In the genomic region with DNA sequence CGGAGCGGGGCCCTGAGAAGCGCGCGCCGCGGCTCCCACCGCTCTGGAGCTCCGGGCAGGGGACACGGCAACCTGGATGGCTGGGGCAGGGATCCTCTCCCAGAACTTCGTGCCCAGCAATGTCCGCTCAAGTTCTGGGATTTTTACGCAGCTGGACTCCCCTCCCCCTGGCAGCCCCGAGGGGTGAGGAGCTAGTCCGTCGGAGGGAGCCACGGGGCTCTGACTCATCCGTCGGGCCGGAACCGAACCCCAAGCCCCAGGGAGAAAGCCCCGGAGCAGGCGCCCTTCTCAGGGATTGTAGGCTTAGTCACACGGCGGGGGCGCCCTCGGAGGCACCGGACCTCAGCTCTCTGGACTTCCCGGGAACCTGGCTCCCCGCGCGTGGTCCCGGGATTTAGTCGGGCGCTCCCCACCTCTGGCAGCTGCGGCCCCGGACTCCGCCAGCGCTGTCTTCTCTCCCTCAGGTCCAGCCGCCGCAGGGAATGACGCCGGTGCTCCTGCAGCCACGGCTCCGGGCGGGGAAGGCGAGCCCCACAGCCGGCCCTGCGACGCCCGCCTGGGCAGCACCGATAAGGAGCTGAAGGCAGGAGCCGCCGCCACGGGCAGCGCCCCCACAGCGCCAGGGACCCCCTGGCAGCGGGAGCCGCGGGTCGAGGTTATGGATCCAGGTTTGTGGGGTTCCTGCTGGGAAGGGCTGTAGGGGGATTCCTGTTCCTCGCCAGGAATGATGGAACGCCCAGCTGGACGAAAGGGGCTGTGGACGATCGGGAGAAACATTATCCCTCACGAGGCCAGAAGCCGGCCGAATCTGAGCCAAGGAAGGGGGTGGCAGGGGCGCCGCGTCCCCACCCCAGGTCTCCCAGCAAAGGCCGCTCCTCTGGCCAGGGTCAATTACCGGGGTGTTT, we compare ENCODE assay signal across 1 cellular context.
TF ChIP-seq lines count a peak whose summit lies in the region.

No MANE protein-coding gene starts in this region.

TF ChIP-seq in K562, 482 proteins besides CTCF, POLR2A, EP300 and RAD21 (continues in another document):
- TF ChIP-seq TSC22D4 (tag; IDR thresholded peaks at IDR 0.05) (no peak), ZNF830 (CRISPR knock-in tag; IDR thresholded peaks at IDR 0.05) (no peak), ZEB2 (IDR thresholded peaks at IDR 0.05) (no peak), CHD1 (IDR thresholded peaks at IDR 0.05; ENCODE audit: low read length) (peak; percentile 84), TGIF2 (CRISPR knock-in tag; IDR thresholded peaks at IDR 0.05) (no peak), MYC (IDR thresholded peaks at IDR 0.05; ENCODE audit: low read depth, low read length) (no peak), MYC (CRISPR knock-in tag; IDR thresholded peaks at IDR 0.05; ENCODE audit: borderline replicate concordance, low read depth) (no peak), TAF15 (IDR thresholded peaks at IDR 0.05; ENCODE audit: low read depth, low read length) (no peak), RFX5 (IDR thresholded peaks at IDR 0.05; ENCODE audit: low read depth, low read length) (no peak), ZC3H4 (CRISPR knock-in tag; IDR thresholded peaks at IDR 0.05; ENCODE audit: borderline replicate concordance) (peak; percentile 77; the same call in 1 of the 2 replicates), KLF10 (CRISPR knock-in tag; IDR thresholded peaks at IDR 0.05) (no peak), DPF2 (IDR thresholded peaks at IDR 0.05) (peak; percentile 43; the same call in 1 of the 2 replicates), RUNX1 (IDR thresholded peaks at IDR 0.05; ENCODE audit: low read depth) (peak; percentile 59; the same call in 1 of the 2 replicates), NELFE (IDR thresholded peaks at IDR 0.05; ENCODE audit: insufficient read depth, insufficient read length) (no peak), ZKSCAN1 (IDR thresholded peaks at IDR 0.05; ENCODE audit: low read depth, low read length) (no peak), BRCA1 (IDR thresholded peaks at IDR 0.05) (no peak), BRCA1 (CRISPR knock-in tag; IDR thresholded peaks at IDR 0.05) (no peak), CBFA2T3 (IDR thresholded peaks at IDR 0.05) (peak; percentile 69), FOSL1 (tag; conservative IDR thresholded peaks at IDR 0.05) (peak; percentile 82), SMAD1 (IDR thresholded peaks at IDR 0.05; ENCODE audit: low read depth, low read length, partially characterized antibody) (no peak), HDAC2 (IDR thresholded peaks at IDR 0.05) (peak; percentile 60; the same call in 1 of the 2 replicates), BCOR (IDR thresholded peaks at IDR 0.05) (no peak), TCFL5 (CRISPR knock-in tag; conservative IDR thresholded peaks at IDR 0.05) (no peak), TEAD1 (CRISPR knock-in tag; IDR thresholded peaks at IDR 0.05) (peak in 1 of 2 experiments; percentile 68; a peak in 1 of 4 replicates), HNRNPUL1 (IDR thresholded peaks at IDR 0.05; ENCODE audit: low read length) (no peak), KAT7 (CRISPR knock-in tag; IDR thresholded peaks at IDR 0.05; ENCODE audit: borderline replicate concordance) (no peak), ETV1 (tag; conservative IDR thresholded peaks at IDR 0.05; ENCODE audit: low read depth) (peak; percentile 41; the same call in 1 of the 2 replicates), RBFOX2 (IDR thresholded peaks at IDR 0.05; ENCODE audit: low read depth, low read length) (no peak), ZBTB7A (IDR thresholded peaks at IDR 0.05; ENCODE audit: borderline replicate concordance, control insufficient read depth, low read depth, low read length) (peak; percentile 77; the same call in 1 of the 2 replicates), ZNF75A (CRISPR knock-in tag; IDR thresholded peaks at IDR 0.05) (no peak), RB1 (IDR thresholded peaks at IDR 0.05; ENCODE audit: low read depth) (peak; percentile 10; the same call in 1 of the 2 replicates), BDP1 (IDR thresholded peaks at IDR 0.05; ENCODE audit: insufficient read depth, insufficient read length) (no peak), ZNF175 (CRISPR knock-in tag; IDR thresholded peaks at IDR 0.05; ENCODE audit: low read depth) (no peak), ZNF263 (CRISPR knock-in tag; IDR thresholded peaks at IDR 0.05; ENCODE audit: borderline replicate concordance) (no peak), ARID2 (IDR thresholded peaks at IDR 0.05) (no peak)
- TF ChIP-seq, protein P1, sequence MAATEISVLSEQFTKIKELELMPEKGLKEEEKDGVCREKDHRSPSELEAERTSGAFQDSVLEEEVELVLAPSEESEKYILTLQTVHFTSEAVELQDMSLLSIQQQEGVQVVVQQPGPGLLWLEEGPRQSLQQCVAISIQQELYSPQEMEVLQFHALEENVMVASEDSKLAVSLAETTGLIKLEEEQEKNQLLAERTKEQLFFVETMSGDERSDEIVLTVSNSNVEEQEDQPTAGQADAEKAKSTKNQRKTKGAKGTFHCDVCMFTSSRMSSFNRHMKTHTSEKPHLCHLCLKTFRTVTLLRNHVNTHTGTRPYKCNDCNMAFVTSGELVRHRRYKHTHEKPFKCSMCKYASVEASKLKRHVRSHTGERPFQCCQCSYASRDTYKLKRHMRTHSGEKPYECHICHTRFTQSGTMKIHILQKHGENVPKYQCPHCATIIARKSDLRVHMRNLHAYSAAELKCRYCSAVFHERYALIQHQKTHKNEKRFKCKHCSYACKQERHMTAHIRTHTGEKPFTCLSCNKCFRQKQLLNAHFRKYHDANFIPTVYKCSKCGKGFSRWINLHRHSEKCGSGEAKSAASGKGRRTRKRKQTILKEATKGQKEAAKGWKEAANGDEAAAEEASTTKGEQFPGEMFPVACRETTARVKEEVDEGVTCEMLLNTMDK (IDR thresholded peaks at IDR 0.05; ENCODE audit: borderline replicate concordance, insufficient read depth, low read depth, low read length, poor library complexity, severe bottlenecking), result no peak
- TF ChIP-seq, protein P2, sequence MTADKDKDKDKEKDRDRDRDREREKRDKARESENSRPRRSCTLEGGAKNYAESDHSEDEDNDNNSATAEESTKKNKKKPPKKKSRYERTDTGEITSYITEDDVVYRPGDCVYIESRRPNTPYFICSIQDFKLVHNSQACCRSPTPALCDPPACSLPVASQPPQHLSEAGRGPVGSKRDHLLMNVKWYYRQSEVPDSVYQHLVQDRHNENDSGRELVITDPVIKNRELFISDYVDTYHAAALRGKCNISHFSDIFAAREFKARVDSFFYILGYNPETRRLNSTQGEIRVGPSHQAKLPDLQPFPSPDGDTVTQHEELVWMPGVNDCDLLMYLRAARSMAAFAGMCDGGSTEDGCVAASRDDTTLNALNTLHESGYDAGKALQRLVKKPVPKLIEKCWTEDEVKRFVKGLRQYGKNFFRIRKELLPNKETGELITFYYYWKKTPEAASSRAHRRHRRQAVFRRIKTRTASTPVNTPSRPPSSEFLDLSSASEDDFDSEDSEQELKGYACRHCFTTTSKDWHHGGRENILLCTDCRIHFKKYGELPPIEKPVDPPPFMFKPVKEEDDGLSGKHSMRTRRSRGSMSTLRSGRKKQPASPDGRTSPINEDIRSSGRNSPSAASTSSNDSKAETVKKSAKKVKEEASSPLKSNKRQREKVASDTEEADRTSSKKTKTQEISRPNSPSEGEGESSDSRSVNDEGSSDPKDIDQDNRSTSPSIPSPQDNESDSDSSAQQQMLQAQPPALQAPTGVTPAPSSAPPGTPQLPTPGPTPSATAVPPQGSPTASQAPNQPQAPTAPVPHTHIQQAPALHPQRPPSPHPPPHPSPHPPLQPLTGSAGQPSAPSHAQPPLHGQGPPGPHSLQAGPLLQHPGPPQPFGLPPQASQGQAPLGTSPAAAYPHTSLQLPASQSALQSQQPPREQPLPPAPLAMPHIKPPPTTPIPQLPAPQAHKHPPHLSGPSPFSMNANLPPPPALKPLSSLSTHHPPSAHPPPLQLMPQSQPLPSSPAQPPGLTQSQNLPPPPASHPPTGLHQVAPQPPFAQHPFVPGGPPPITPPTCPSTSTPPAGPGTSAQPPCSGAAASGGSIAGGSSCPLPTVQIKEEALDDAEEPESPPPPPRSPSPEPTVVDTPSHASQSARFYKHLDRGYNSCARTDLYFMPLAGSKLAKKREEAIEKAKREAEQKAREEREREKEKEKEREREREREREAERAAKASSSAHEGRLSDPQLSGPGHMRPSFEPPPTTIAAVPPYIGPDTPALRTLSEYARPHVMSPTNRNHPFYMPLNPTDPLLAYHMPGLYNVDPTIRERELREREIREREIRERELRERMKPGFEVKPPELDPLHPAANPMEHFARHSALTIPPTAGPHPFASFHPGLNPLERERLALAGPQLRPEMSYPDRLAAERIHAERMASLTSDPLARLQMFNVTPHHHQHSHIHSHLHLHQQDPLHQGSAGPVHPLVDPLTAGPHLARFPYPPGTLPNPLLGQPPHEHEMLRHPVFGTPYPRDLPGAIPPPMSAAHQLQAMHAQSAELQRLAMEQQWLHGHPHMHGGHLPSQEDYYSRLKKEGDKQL (CRISPR knock-in tag; IDR thresholded peaks at IDR 0.05; ENCODE audit: borderline replicate concordance), result no peak
- TF ChIP-seq, protein P3, sequence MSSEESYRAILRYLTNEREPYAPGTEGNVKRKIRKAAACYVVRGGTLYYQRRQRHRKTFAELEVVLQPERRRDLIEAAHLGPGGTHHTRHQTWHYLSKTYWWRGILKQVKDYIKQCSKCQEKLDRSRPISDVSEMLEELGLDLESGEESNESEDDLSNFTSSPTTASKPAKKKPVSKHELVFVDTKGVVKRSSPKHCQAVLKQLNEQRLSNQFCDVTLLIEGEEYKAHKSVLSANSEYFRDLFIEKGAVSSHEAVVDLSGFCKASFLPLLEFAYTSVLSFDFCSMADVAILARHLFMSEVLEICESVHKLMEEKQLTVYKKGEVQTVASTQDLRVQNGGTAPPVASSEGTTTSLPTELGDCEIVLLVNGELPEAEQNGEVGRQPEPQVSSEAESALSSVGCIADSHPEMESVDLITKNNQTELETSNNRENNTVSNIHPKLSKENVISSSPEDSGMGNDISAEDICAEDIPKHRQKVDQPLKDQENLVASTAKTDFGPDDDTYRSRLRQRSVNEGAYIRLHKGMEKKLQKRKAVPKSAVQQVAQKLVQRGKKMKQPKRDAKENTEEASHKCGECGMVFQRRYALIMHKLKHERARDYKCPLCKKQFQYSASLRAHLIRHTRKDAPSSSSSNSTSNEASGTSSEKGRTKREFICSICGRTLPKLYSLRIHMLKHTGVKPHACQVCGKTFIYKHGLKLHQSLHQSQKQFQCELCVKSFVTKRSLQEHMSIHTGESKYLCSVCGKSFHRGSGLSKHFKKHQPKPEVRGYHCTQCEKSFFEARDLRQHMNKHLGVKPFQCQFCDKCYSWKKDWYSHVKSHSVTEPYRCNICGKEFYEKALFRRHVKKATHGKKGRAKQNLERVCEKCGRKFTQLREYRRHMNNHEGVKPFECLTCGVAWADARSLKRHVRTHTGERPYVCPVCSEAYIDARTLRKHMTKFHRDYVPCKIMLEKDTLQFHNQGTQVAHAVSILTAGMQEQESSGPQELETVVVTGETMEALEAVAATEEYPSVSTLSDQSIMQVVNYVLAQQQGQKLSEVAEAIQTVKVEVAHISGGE (CRISPR knock-in tag; IDR thresholded peaks at IDR 0.05), result 0 out of 6 replicates have a peak, but pooled peaks of 1 of the 3 experiments have one; percentile 0
- TF ChIP-seq, protein P4, sequence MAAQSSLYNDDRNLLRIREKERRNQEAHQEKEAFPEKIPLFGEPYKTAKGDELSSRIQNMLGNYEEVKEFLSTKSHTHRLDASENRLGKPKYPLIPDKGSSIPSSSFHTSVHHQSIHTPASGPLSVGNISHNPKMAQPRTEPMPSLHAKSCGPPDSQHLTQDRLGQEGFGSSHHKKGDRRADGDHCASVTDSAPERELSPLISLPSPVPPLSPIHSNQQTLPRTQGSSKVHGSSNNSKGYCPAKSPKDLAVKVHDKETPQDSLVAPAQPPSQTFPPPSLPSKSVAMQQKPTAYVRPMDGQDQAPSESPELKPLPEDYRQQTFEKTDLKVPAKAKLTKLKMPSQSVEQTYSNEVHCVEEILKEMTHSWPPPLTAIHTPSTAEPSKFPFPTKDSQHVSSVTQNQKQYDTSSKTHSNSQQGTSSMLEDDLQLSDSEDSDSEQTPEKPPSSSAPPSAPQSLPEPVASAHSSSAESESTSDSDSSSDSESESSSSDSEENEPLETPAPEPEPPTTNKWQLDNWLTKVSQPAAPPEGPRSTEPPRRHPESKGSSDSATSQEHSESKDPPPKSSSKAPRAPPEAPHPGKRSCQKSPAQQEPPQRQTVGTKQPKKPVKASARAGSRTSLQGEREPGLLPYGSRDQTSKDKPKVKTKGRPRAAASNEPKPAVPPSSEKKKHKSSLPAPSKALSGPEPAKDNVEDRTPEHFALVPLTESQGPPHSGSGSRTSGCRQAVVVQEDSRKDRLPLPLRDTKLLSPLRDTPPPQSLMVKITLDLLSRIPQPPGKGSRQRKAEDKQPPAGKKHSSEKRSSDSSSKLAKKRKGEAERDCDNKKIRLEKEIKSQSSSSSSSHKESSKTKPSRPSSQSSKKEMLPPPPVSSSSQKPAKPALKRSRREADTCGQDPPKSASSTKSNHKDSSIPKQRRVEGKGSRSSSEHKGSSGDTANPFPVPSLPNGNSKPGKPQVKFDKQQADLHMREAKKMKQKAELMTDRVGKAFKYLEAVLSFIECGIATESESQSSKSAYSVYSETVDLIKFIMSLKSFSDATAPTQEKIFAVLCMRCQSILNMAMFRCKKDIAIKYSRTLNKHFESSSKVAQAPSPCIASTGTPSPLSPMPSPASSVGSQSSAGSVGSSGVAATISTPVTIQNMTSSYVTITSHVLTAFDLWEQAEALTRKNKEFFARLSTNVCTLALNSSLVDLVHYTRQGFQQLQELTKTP (IDR thresholded peaks at IDR 0.05; ENCODE audit: low read depth in 1 of 2, partially characterized antibody in 2 of 2), result peak in 1 of 2 experiments; percentile 45
- TF ChIP-seq, protein P5, sequence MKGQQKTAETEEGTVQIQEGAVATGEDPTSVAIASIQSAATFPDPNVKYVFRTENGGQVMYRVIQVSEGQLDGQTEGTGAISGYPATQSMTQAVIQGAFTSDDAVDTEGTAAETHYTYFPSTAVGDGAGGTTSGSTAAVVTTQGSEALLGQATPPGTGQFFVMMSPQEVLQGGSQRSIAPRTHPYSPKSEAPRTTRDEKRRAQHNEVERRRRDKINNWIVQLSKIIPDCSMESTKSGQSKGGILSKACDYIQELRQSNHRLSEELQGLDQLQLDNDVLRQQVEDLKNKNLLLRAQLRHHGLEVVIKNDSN (CRISPR knock-in tag; IDR thresholded peaks at IDR 0.05), result no peak; the same call in 1 of the 2 replicates
- TF ChIP-seq, protein P6, sequence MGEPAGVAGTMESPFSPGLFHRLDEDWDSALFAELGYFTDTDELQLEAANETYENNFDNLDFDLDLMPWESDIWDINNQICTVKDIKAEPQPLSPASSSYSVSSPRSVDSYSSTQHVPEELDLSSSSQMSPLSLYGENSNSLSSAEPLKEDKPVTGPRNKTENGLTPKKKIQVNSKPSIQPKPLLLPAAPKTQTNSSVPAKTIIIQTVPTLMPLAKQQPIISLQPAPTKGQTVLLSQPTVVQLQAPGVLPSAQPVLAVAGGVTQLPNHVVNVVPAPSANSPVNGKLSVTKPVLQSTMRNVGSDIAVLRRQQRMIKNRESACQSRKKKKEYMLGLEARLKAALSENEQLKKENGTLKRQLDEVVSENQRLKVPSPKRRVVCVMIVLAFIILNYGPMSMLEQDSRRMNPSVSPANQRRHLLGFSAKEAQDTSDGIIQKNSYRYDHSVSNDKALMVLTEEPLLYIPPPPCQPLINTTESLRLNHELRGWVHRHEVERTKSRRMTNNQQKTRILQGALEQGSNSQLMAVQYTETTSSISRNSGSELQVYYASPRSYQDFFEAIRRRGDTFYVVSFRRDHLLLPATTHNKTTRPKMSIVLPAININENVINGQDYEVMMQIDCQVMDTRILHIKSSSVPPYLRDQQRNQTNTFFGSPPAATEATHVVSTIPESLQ (CRISPR knock-in tag; IDR thresholded peaks at IDR 0.05), result no peak; the same call in 1 of the 2 replicates
